ENCODE assay signal across 13 cellular contexts in genomic region chr3:129599073-129599472, GRCh38. TPM values are rescaled to one million over a fixed set of nuclear protein-coding genes. Genes with fewer than 3 reads are reported as not detected.
DNase-seq lines count a peak whose midpoint lies in the region; ATAC-seq and TF ChIP-seq lines count a peak whose summit lies in the region.
"Had no signal": no experiment of that assay in that cellular context is flagged by ENCODE, and none has a peak within 500 bp of the region (broad histone marks: within the 10 kb centered on the region; RNA-seq: fewer than 3 reads in every experiment).

No MANE protein-coding gene starts in this region.

- peak overlapping the region; percentile 30 to 98 (median 54); a peak in 19 of 20 replicates for H3K4me3 ChIP-seq in BLaER1 treated with 17β-estradiol and CSF1 and Interleukin-3, amounts not matched to agents 10 nM and 100 nM
- H3K4me3 ChIP-seq in gastroesophageal sphincter, result no peak overlapping the region
- no peak overlapping the region for H3K4me3 ChIP-seq in sigmoid colon

- POLR2A ChIA-PET in WTC11 (lab: Charles Lee), result interaction anchor here (1.0 kb wide), 1 partner anchor 160 kb away, joined by 3 read pairs; the partner anchor contains the start of gene MBD4

- H3K27ac ChIP-seq in BLaER1 treated with 17β-estradiol and CSF1 and Interleukin-3, amounts not matched to agents 10 nM and 100 nM, result peak overlapping the region; percentile 12 to 100 (median 98); a peak in 21 of 22 replicates
- H3K27ac ChIP-seq in gastroesophageal sphincter (peak overlapping the region in 3 of 4 donors; percentile 79 to 88 (median 84)), sigmoid colon (peak overlapping the region; percentile 72 to 82 (median 78))
- H3K27ac ChIP-seq: C4-2B had no signal

- peak overlapping the region; percentile 92 to 100 (median 99) for H3K4me2 ChIP-seq in BLaER1 treated with 17β-estradiol and CSF1 and Interleukin-3, amounts not matched to agents 10 nM and 100 nM

- H4K20me1 ChIP-seq in BLaER1 treated with 17β-estradiol and CSF1 and Interleukin-3, amounts not matched to agents 10 nM and 100 nM, result peaks cover 28 to 100% (median 70%) of the 10 kb centered on the region in 11 experiments

- H3K36me3 ChIP-seq in BLaER1 treated with 17β-estradiol and CSF1 and Interleukin-3, amounts not matched to agents 10 nM and 100 nM, result peaks cover 0 to 66% (median 14%) of the 10 kb centered on the region in 11 experiments; a peak in 14 of 22 replicates
- H3K36me3 ChIP-seq in gastroesophageal sphincter (no peaks in the 10 kb centered on the region), sigmoid colon (no peaks in the 10 kb centered on the region)

- intact Hi-C loops in sigmoid colon (cut with DNase I), result loop anchor here (5.0 kb wide), 1 partner anchor 37 kb away; no protein-coding TSS in a partner anchor

- no peak for DNase-seq in WTC11 (ENCODE audit: low spot score)
- no peak for DNase-seq in sigmoid colon
- no peak for DNase-seq in NCI-H748 (lab: John Stamatoyannopoulos, UW; ENCODE audit: unreplicated experiment)
- no peak for DNase-seq in cortex of kidney (lab: John Stamatoyannopoulos, UW)
- DNase-seq in stimulated activated naive CD4-positive, alpha-beta T cell (lab: John Stamatoyannopoulos, UW), result no peak
- DNase-seq: NCI-H1436, NCI-H82 had no signal

- H3K4me1 Mint-ChIP-seq in WTC11, result peaks cover 85% of the 10 kb centered on the region

- no peaks in the 10 kb centered on the region for H3K9me3 Mint-ChIP-seq in WTC11

- H3K9me3 ChIP-seq in BLaER1 treated with 17β-estradiol and CSF1 and Interleukin-3, amounts not matched to agents 10 nM and 100 nM (replicated peaks in 1 of 11), result no peaks in the 10 kb centered on the region
- no peaks in the 10 kb centered on the region for H3K9me3 ChIP-seq in gastroesophageal sphincter
- H3K9me3 ChIP-seq in sigmoid colon, result no peaks in the 10 kb centered on the region

- WGBS in gastroesophageal sphincter (ENCODE audit: low coverage in 1 of 2), 2 donors, result no CpG with 5 or more reads among the region's 19 CpGs
- WGBS in sigmoid colon, 2 donors, result 81 to 82% methylated on average over 19 of the region's 19 CpGs

- H3K9ac ChIP-seq in BLaER1 treated with 17β-estradiol and CSF1 and Interleukin-3, amounts not matched to agents 10 nM and 100 nM, result peak overlapping the region; percentile 82 to 95 (median 87)

- no peak overlapping the region for H3K4me3 Mint-ChIP-seq in WTC11

- no peaks in the 10 kb centered on the region for H3K27me3 ChIP-seq in BLaER1 treated with 17β-estradiol and CSF1 and Interleukin-3, amounts not matched to agents 10 nM and 100 nM
- peaks cover 1% of the 10 kb centered on the region for H3K27me3 ChIP-seq in gastroesophageal sphincter
- H3K27me3 ChIP-seq in sigmoid colon, result no peaks in the 10 kb centered on the region

- TF ChIP-seq POLR2A in gastroesophageal sphincter (IDR thresholded peaks at IDR 0.05) (no peak), sigmoid colon (IDR thresholded peaks at IDR 0.05) (no peak)

- H3K4me1 ChIP-seq in BLaER1 treated with 17β-estradiol and CSF1 and Interleukin-3, amounts not matched to agents 10 nM and 100 nM, result peaks cover 89 to 100% (median 100%) of the 10 kb centered on the region in 10 experiments
- peaks cover 0 to 100% (median 69%) of the 10 kb centered on the region in 3 donors for H3K4me1 ChIP-seq in gastroesophageal sphincter
- peaks cover 0 to 75% (median 72%) of the 10 kb centered on the region in 4 donors for H3K4me1 ChIP-seq in sigmoid colon

- H3K27ac Mint-ChIP-seq in WTC11, result 0 out of 2 replicates have a peak overlapping the region, but pooled peaks have one; percentile 87

- CTCF ChIA-PET in WTC11 (lab: Charles Lee), result interaction anchor here (0.6 to 6.1 kb wide), 5 partner anchors 10 to 216 kb away, joined by 3 to 47 read pairs (median 3); no protein-coding TSS in a partner anchor

- ATAC-seq in WTC11, result no peak
- no peak for ATAC-seq in gastroesophageal sphincter
- ATAC-seq in HG03521 (IDR thresholded peaks at IDR 0.05; ENCODE audit: unreplicated experiment), result no peak

- TF ChIP-seq CTCF in WTC11 (IDR thresholded peaks at IDR 0.05) (no peak), gastroesophageal sphincter (IDR thresholded peaks at IDR 0.05) (no peak), sigmoid colon (IDR thresholded peaks at IDR 0.05) (no peak)

- no peaks in the 10 kb centered on the region for H3K36me3 Mint-ChIP-seq in WTC11

- TF ChIP-seq EP300 in gastroesophageal sphincter (IDR thresholded peaks at IDR 0.05) (no peak), sigmoid colon (IDR thresholded peaks at IDR 0.05) (no peak)

- peaks cover 8% of the 10 kb centered on the region for H3K27me3 Mint-ChIP-seq in WTC11 (ENCODE audit: low read depth)

TF ChIP-seq in WTC11, 78 proteins besides CTCF, POLR2A, EP300 and RAD21:
- no peak for TF ChIP-seq MLX (CRISPR knock-in tag; IDR thresholded peaks at IDR 0.05)
- TF ChIP-seq MXD4 (CRISPR knock-in tag; IDR thresholded peaks at IDR 0.05; ENCODE audit: borderline replicate concordance), result no peak
- 0 out of 2 replicates have a peak, but pooled peaks have one; percentile 26 for TF ChIP-seq GTF2I (CRISPR knock-in tag; conservative IDR thresholded peaks at IDR 0.05)
- no peak for TF ChIP-seq NFATC4 (CRISPR knock-in tag; IDR thresholded peaks at IDR 0.05)
- TF ChIP-seq ATF1 (CRISPR knock-in tag; IDR thresholded peaks at IDR 0.05), result no peak
- no peak for TF ChIP-seq E2F1 (CRISPR knock-in tag; IDR thresholded peaks at IDR 0.05)
- TF ChIP-seq FOXJ3 (CRISPR knock-in tag; IDR thresholded peaks at IDR 0.05; ENCODE audit: borderline replicate concordance), result no peak
- TF ChIP-seq ZNF671 (CRISPR knock-in tag; IDR thresholded peaks at IDR 0.05), result no peak
- no peak for TF ChIP-seq E2F5 (CRISPR knock-in tag; IDR thresholded peaks at IDR 0.05)
- no peak for TF ChIP-seq TEAD4 (CRISPR knock-in tag; IDR thresholded peaks at IDR 0.05)
- TF ChIP-seq KAT7 (CRISPR knock-in tag; IDR thresholded peaks at IDR 0.05; ENCODE audit: borderline replicate concordance), result no peak
- no peak for TF ChIP-seq RELA (CRISPR knock-in tag; IDR thresholded peaks at IDR 0.05; ENCODE audit: borderline replicate concordance)
- TF ChIP-seq ZNF263 (CRISPR knock-in tag; IDR thresholded peaks at IDR 0.05; ENCODE audit: low read depth), result no peak
- 0 out of 2 replicates have a peak, but pooled peaks have one; percentile 28 for TF ChIP-seq ATF2 (CRISPR knock-in tag; IDR thresholded peaks at IDR 0.05; ENCODE audit: borderline replicate concordance, low read depth)
- TF ChIP-seq NFE2L1 (CRISPR knock-in tag; IDR thresholded peaks at IDR 0.05), result no peak

RNA-seq across cellular contexts. Expression of gene PLXND1, which starts 7.4 kb away (rescaled TPM):
- 56.7 to 63.9 TPM (median 57.4 TPM) in 3 replicates for total RNA-seq in WTC11 (2021)
- 10 to 100 TPM; 45.0 to 77.9 (median 61.5) TPM for total RNA-seq in gastroesophageal sphincter
- 10 to 100 TPM; 36.9 to 77.0 (median 61.8) TPM for total RNA-seq in sigmoid colon
- 10 to 100 TPM in 2 of 3 donors, 1 to 10 TPM in 1; 9.6 to 42.0 (median 15.7) TPM for polyA plus RNA-seq in sigmoid colon

RNA-seq across cellular contexts. Expression of gene H1-8, which starts 56.1 kb away (rescaled TPM):
- total RNA-seq in WTC11 (2021), result not detected in 3 replicates
- not detected for total RNA-seq in gastroesophageal sphincter
- total RNA-seq in sigmoid colon, result not detected
- not detected for polyA plus RNA-seq in sigmoid colon
- total RNA-seq: kidney epithelial cell, urinary bladder had no signal
- polyA plus RNA-seq: urinary bladder had no signal

Comparison
In these comparisons a context has a peak if more than half of its experiments do, and no peak if none do; other contexts are left out.
1. H3K4me3 ChIP-seq: peak in BLaER1 treated with 17β-estradiol and CSF1 and Interleukin-3, amounts not matched to agents 10 nM and 100 nM (10 of 10); none in gastroesophageal sphincter (0 of 2) and sigmoid colon (0 of 4).
2. Peak in every context shown above with its lines, with median percentiles within 50 percentile points of each other: H3K27ac ChIP-seq.